In the genomic region with DNA sequence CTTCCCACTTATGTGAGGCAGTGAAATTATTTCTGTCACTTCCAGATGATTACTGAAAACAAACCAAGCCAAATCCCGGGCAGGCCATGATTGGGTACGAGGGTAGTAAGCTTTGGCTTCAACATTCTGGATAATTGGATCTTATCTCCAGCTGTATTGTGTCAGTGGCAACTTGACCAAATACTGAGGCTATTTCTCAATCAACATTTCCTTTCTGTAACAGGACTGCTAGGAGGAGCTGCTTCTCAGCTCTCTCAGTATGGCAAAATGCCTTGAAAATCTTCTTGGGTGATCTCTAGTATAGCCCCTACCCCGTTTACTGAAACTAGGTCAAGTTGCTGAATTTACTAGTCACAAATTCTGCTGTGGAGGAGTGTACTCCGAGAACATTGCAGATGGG, we compare ENCODE assay signal across 1 cellular context.
TF ChIP-seq lines count a peak whose summit lies in the region.

No MANE protein-coding gene starts in this region.

TF ChIP-seq in endothelial cell of umbilical vein, 7 proteins besides CTCF, POLR2A, EP300 and RAD21 (continued from another document):
- TF ChIP-seq JUN (IDR thresholded peaks at IDR 0.05; ENCODE audit: borderline replicate concordance, insufficient read depth, insufficient read length, low read depth) (no peak), MYC (IDR thresholded peaks at IDR 0.05; ENCODE audit: low read depth, low read length) (no peak)
